15 cellular contexts compared by ENCODE assay signal in genomic region chr4:71095141-71095939, GRCh38.
DNase-seq lines count a peak whose midpoint lies in the region; ATAC-seq, FAIRE-seq and TF ChIP-seq lines count a peak whose summit lies in the region.
"Had no signal": no experiment of that assay in that cellular context is flagged by ENCODE, and none has a peak within 500 bp of the region (broad histone marks: within the 10 kb centered on the region; RNA-seq: fewer than 3 reads in every experiment).

No MANE protein-coding gene starts in this region.

- POLR2A ChIA-PET in activated naive CD8-positive, alpha-beta T cell treated with anti-CD3 and anti-CD28 coated beads, Interleukin-2, amount 10 ng/mL, durations not matched to agents 7 days and 5 days (lab: Charles Lee) = no interaction called here

- H3K4me1 Mint-ChIP-seq in activated naive CD8-positive, alpha-beta T cell treated with anti-CD3 and anti-CD28 coated beads, Interleukin-2, amount 10 ng/mL, durations not matched to agents 7 days and 5 days = peaks cover 9% of the 10 kb centered on the region

- no peak for FAIRE-seq in GM19239 (lab: Jason Lieb, UNC)

- peak overlapping the region in 1 of 2 experiments; percentile 18; a peak in 1 of 4 replicates for H3K4me3 ChIP-seq in DND-41 (ENCODE audit: low read depth in 1 of 2, low read length in 2 of 2)
- H3K4me3 ChIP-seq in GM23248 = no peak overlapping the region
- no peak overlapping the region for H3K4me3 ChIP-seq in mucosa of stomach (ENCODE audit: low read length)
- H3K4me3 ChIP-seq: esophagus muscularis mucosa had no signal

- TF ChIP-seq CTCF in DND-41 (IDR thresholded peaks at IDR 0.05; ENCODE audit: borderline replicate concordance, extremely low read depth, low read length, poor library complexity, severe bottlenecking) = no peak

- H3K4me2 ChIP-seq in DND-41 (ENCODE audit: insufficient read depth, low read length) (peak overlapping the region; percentile 46), GM23248 (ENCODE audit: unreplicated experiment) (no peak overlapping the region)

- peak overlapping the region; percentile 78 for H3K27ac Mint-ChIP-seq in activated naive CD8-positive, alpha-beta T cell treated with anti-CD3 and anti-CD28 coated beads, Interleukin-2, amount 10 ng/mL, durations not matched to agents 7 days and 5 days
- H3K27ac Mint-ChIP-seq: CD4-positive, alpha-beta T cell; dendritic cell treated with granulocyte-macrophage colony-stimulating factor and Interleukin-4, amounts not matched to agents 40 ng/mL and 50 ng/mL, for 4 days had no signal

- H3K9me3 ChIP-seq in DND-41 (ENCODE audit: insufficient read depth, low read length, severe bottlenecking) = no peaks in the 10 kb centered on the region
- no peaks in the 10 kb centered on the region for H3K9me3 ChIP-seq in GM23248 (ENCODE audit: low read depth)
- H3K9me3 ChIP-seq in mucosa of stomach (ENCODE audit: control insufficient read depth, low read length) = no peaks in the 10 kb centered on the region

- H3K36me3 ChIP-seq in DND-41 (ENCODE audit: insufficient read depth, low read length) (no peaks in the 10 kb centered on the region), GM23248 (ENCODE audit: low read depth) (no peaks in the 10 kb centered on the region), mucosa of stomach (ENCODE audit: control insufficient read depth, insufficient read depth, low read length) (no peaks in the 10 kb centered on the region)
- H3K36me3 ChIP-seq: esophagus muscularis mucosa had no signal

- peak; percentile 98 for ATAC-seq in DND-41 (ENCODE audit: insufficient read depth, low read depth)
- peak; percentile 80 for ATAC-seq in activated naive CD8-positive, alpha-beta T cell treated with anti-CD3 and anti-CD28 coated beads, Interleukin-2, amount 10 ng/mL, durations not matched to agents 7 days and 5 days (ENCODE audit: low read depth)
- ATAC-seq in GM21737 (IDR thresholded peaks at IDR 0.05; ENCODE audit: unreplicated experiment) = no peak
- ATAC-seq: left ventricle myocardium superior had no signal

- H3K79me2 ChIP-seq in DND-41 (ENCODE audit: insufficient read depth, low read length) (no peaks in the 10 kb centered on the region), GM23248 (ENCODE audit: insufficient read depth) (no peaks in the 10 kb centered on the region)

- H3K4me3 Mint-ChIP-seq in activated naive CD8-positive, alpha-beta T cell treated with anti-CD3 and anti-CD28 coated beads, Interleukin-2, amount 10 ng/mL, durations not matched to agents 7 days and 5 days = peak overlapping the region; percentile 63
- H3K4me3 Mint-ChIP-seq: CD4-positive, alpha-beta T cell; dendritic cell treated with granulocyte-macrophage colony-stimulating factor and Interleukin-4, amounts not matched to agents 40 ng/mL and 50 ng/mL, for 4 days had no signal

- H3K36me3 Mint-ChIP-seq in activated naive CD8-positive, alpha-beta T cell treated with anti-CD3 and anti-CD28 coated beads, Interleukin-2, amount 10 ng/mL, durations not matched to agents 7 days and 5 days = peaks cover 12% of the 10 kb centered on the region

- H4K20me1 ChIP-seq in DND-41 (ENCODE audit: insufficient read depth, low read length) (no peaks in the 10 kb centered on the region), GM23248 (ENCODE audit: insufficient read depth) (no peaks in the 10 kb centered on the region)

- no peaks in the 10 kb centered on the region for H3F3A ChIP-seq in GM23248 (ENCODE audit: insufficient read depth)

- WGBS in GM23248 (ENCODE audit: low coverage in 1 of 2, low lambda C conversion rate in 2 of 2, missing lambda C conversion rate in 2 of 2), 2 experiments = 88 to 96% methylated on average over 3 of the region's 3 CpGs

- peak overlapping the region; percentile 23 for H3K9ac ChIP-seq in DND-41 (ENCODE audit: low read depth, low read length)
- H3K9ac ChIP-seq in GM23248 = no peak overlapping the region
- peak overlapping the region; percentile 2 for H3K9ac ChIP-seq in mucosa of stomach (ENCODE audit: low read length)

- H3K27me3 ChIP-seq in DND-41 (ENCODE audit: insufficient read depth, low read length, poor library complexity) (no peaks in the 10 kb centered on the region), GM23248 (replicated peaks; ENCODE audit: insufficient read depth) (no peaks in the 10 kb centered on the region), mucosa of stomach (ENCODE audit: control insufficient read depth, insufficient read depth, low read length) (no peaks in the 10 kb centered on the region)
- H3K27me3 ChIP-seq: esophagus muscularis mucosa had no signal

- in situ Hi-C loops in GM23248 (cut with MboI) = no loop called here

- DNase-seq in DND-41 (no peak), GM23248 (no peak), GM19239 (ENCODE audit: insufficient read length, low spot score) (no peak), activated gamma-delta T cell treated with Interleukin-2 at 50 U/mL for 16 hours (no peak)
- DNase-seq in activated naive CD8-positive, alpha-beta T cell treated with anti-CD3 and anti-CD28 coated beads, Interleukin-2, amount 10 ng/mL, durations not matched to agents 7 days and 5 days = no peak
- DNase-seq: CD4-positive, alpha-beta T cell; hypothalamus; left ventricle myocardium superior; NCI-H2107; NCI-H774; T-helper 1 cell had no signal

- peaks cover 11% of the 10 kb centered on the region for H3K9me3 Mint-ChIP-seq in activated naive CD8-positive, alpha-beta T cell treated with anti-CD3 and anti-CD28 coated beads, Interleukin-2, amount 10 ng/mL, durations not matched to agents 7 days and 5 days

- peaks cover 3% of the 10 kb centered on the region for H3K27me3 Mint-ChIP-seq in activated naive CD8-positive, alpha-beta T cell treated with anti-CD3 and anti-CD28 coated beads, Interleukin-2, amount 10 ng/mL, durations not matched to agents 7 days and 5 days
- H3K27me3 Mint-ChIP-seq: dendritic cell treated with granulocyte-macrophage colony-stimulating factor and Interleukin-4, amounts not matched to agents 40 ng/mL and 50 ng/mL, for 4 days had no signal

- H2AFZ ChIP-seq in DND-41 (ENCODE audit: low read depth, low read length) (peak overlapping the region; percentile 70), GM23248 (peak overlapping the region; percentile 67)

- peak overlapping the region; percentile 46 for H3K27ac ChIP-seq in DND-41 (ENCODE audit: low read length)
- no peak overlapping the region for H3K27ac ChIP-seq in GM23248
- H3K27ac ChIP-seq: esophagus muscularis mucosa had no signal

- peaks cover 14% of the 10 kb centered on the region for H3K4me1 ChIP-seq in DND-41 (ENCODE audit: insufficient read depth, low read length)
- no peaks in the 10 kb centered on the region for H3K4me1 ChIP-seq in GM23248 (ENCODE audit: insufficient read depth)
- no peaks in the 10 kb centered on the region for H3K4me1 ChIP-seq in mucosa of stomach (ENCODE audit: control insufficient read depth, insufficient read depth, low read length)
- H3K4me1 ChIP-seq: esophagus muscularis mucosa had no signal

- no peaks in the 10 kb centered on the region for H3K9me2 ChIP-seq in GM23248 (ENCODE audit: insufficient read depth)
